In genomic region chr11:87369888-87370287, GRCh38 we compare ENCODE assay signal across 22 cellular contexts.
"Had no signal": no experiment of that assay in that cellular context is flagged by ENCODE, and none has a peak within 500 bp of the region (broad histone marks: within the 10 kb centered on the region; RNA-seq: fewer than 3 reads in every experiment).

No MANE protein-coding gene starts in this region.

- ATAC-seq: activated CD8-positive, alpha-beta memory T cell treated with anti-CD3 and anti-CD28 coated beads, Interleukin-2, amount 10 ng/mL, durations not matched to agents 7 days and 5 days; activated naive CD4-positive, alpha-beta T cell treated with anti-CD3 and anti-CD28 coated beads, Interleukin-2, amount 50 U/mL, for 72 hours; activated naive CD8-positive, alpha-beta T cell treated with anti-CD3 and anti-CD28 coated beads, Interleukin-2, amount 50 U/mL, for 24 hours; body of pancreas; T-helper 17 cell had no signal

- H3K4me1 ChIP-seq: ascending aorta, body of pancreas had no signal

- H3K9me3 ChIP-seq: ascending aorta, body of pancreas, MG63 had no signal

- H3K27ac ChIP-seq: ascending aorta, body of pancreas had no signal

- FAIRE-seq: RCC 7860 had no signal

- H3K27me3 ChIP-seq: ascending aorta, body of pancreas, MG63 had no signal

- H3K36me3 ChIP-seq: ascending aorta, MG63 had no signal

- H3K4me3 ChIP-seq: ascending aorta, body of pancreas, MG63 had no signal

- DNase-seq: activated CD4-positive, alpha-beta T cell treated with anti-CD3 and anti-CD28 coated beads for 48 hours; activated CD4-positive, alpha-beta T cell treated with anti-CD3 and anti-CD28 coated beads, Interleukin-2, amount 50 U/mL, for 48 hours; activated CD4-positive, CD25-positive, alpha-beta regulatory T cell treated with anti-CD3 and anti-CD28 coated beads, Interleukin-2, amount 50 U/mL, for 72 hours; activated CD8-positive, alpha-beta memory T cell treated with anti-CD3 and anti-CD28 coated beads, Interleukin-2, amount 10 ng/mL, durations not matched to agents 7 days and 5 days; activated effector memory CD4-positive, alpha-beta T cell treated with Interleukin-2 at 50 U/mL for 16 hours; activated naive CD4-positive, alpha-beta T cell treated with Interleukin-2 at 50 U/mL for 16 hours; activated naive CD8-positive, alpha-beta T cell treated with anti-CD3 and anti-CD28 coated beads, Interleukin-2, amount 50 U/mL, for 24 hours; activated T-cell treated with anti-CD3 and anti-CD28 coated beads, Interleukin-2, amount 50 U/mL, for 24 hours; amniotic stem cell; body of pancreas; MG63; MV-4-11; NCI-H1092 treated with DMSO at 0.1 percent for 48 hours; NCI-H1694 treated with DMSO at 0.1 percent for 48 hours; NCI-H446; NCI-H748 treated with DMSO at 0.1 percent for 48 hours; SHP77 treated with DMSO at 0.1 percent for 48 hours; T-helper 17 cell; T-helper 9 cell had no signal
